13 cellular contexts compared by ENCODE assay signal in the genomic region with DNA sequence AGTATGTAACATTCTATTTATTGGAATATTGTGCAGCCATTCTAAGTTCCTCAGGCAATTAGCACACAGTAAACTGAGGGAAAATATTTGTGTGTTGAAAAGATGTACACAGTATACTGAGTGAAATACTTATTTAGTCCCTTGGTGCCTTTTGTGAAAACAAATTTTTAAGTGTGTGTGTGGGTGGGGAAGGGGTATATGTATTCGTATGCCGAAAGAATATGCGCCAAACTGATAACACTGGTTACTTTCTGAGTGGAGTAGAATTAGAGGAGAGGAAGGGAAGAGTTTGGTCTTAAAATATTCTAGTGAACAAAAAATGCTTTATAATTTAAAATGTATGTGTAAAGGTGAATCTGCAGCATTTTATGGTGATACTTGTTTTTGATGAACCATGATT. TPM values are rescaled to one million over a fixed set of nuclear protein-coding genes. Genes with fewer than 3 reads are reported as not detected.
DNase-seq lines count a peak whose midpoint lies in the region; ATAC-seq, FAIRE-seq and TF ChIP-seq lines count a peak whose summit lies in the region.
"Had no signal": no experiment of that assay in that cellular context is flagged by ENCODE, and none has a peak within 500 bp of the region (broad histone marks: within the 10 kb centered on the region; RNA-seq: fewer than 3 reads in every experiment).

No MANE protein-coding gene starts in this region.

- H3K56ac ChIP-seq in IMR-90 (ENCODE audit: extremely low read depth, insufficient read depth, low read length), result no peak overlapping the region

- H2BK120ac ChIP-seq in IMR-90 (ENCODE audit: low read depth, low read length), result no peak overlapping the region

- POLR2A ChIA-PET in CD8-positive, alpha-beta T cell (lab: Charles Lee), result no interaction called here
- POLR2A ChIA-PET in IMR-90 (lab: Charles Lee; ENCODE audit: unreplicated experiment), result no interaction called here

- dilution Hi-C loops in IMR-90 (cut with HindIII; ENCODE audit: low sequenced_read_pairs, unreplicated experiment), result no loop called here

- H3K23ac ChIP-seq in IMR-90 (ENCODE audit: low read depth, low read length), result no peak overlapping the region; the same call in 1 of the 2 replicates

- peaks cover 19% of the 10 kb centered on the region; the same call in 1 of the 2 replicates for H4K20me1 ChIP-seq in IMR-90 (ENCODE audit: insufficient read depth, low read length)

- no peak for TF ChIP-seq POLR2A in IMR-90 (IDR thresholded peaks at IDR 0.05; ENCODE audit: low read depth, low read length)

- no peaks in the 10 kb centered on the region for H3K9me3 ChIP-seq in CD8-positive, alpha-beta T cell (ENCODE audit: low read length)
- H3K9me3 ChIP-seq in IMR-90 (ENCODE audit: control insufficient read depth, insufficient read depth, low read length), result no peaks in the 10 kb centered on the region
- no peaks in the 10 kb centered on the region for H3K9me3 ChIP-seq in small intestine (ENCODE audit: control insufficient read depth, low read depth)

- H3K9me1 ChIP-seq in IMR-90 (ENCODE audit: insufficient read depth, low read length), result peaks cover 5% of the 10 kb centered on the region; the same call in 1 of the 2 replicates

- H3K4me2 ChIP-seq in IMR-90 (ENCODE audit: low read depth, low read length), result peak overlapping the region; percentile 67

- CTCF ChIA-PET in CD8-positive, alpha-beta T cell (lab: Charles Lee), result interaction anchor here (0.7 to 3.2 kb wide), 3 partner anchors 17 to 400 kb away, joined by 3 to 22 read pairs (median 3); no protein-coding TSS in a partner anchor
- CTCF ChIA-PET in IMR-90 (lab: Yijun Ruan, JAX), result interaction anchor here (1.3 kb wide), 1 partner anchor 16 kb away, joined by 7 read pairs; no protein-coding TSS in a partner anchor

- no peaks in the 10 kb centered on the region for H3K27me3 ChIP-seq in CD8-positive, alpha-beta T cell (ENCODE audit: insufficient read depth, low read length)
- H3K27me3 ChIP-seq in IMR-90 (ENCODE audit: control insufficient read depth, insufficient read depth, low read length) (no peaks in the 10 kb centered on the region), small intestine (ENCODE audit: control insufficient read depth in 2 of 2, insufficient read depth in 2 of 2, low read length in 2 of 2) (no peaks in the 10 kb centered on the region)

- no peaks in the 10 kb centered on the region for H3K36me3 ChIP-seq in CD8-positive, alpha-beta T cell (ENCODE audit: insufficient read depth, low read length)
- H3K36me3 ChIP-seq in IMR-90 (ENCODE audit: control insufficient read depth, insufficient read depth, low read length), result no peaks in the 10 kb centered on the region; the same call in 1 of the 2 replicates
- no peaks in the 10 kb centered on the region for H3K36me3 ChIP-seq in small intestine (ENCODE audit: control insufficient read depth in 2 of 2, insufficient read depth in 2 of 2, low read length in 2 of 2)

- no peak for TF ChIP-seq CTCF in CD8-positive, alpha-beta T cell (IDR thresholded peaks at IDR 0.05)
- no peak for TF ChIP-seq CTCF in IMR-90 (conservative IDR thresholded peaks at IDR 0.05; ENCODE audit: low read depth, low read length)
- no peak for TF ChIP-seq CTCF in brain (conservative IDR thresholded peaks at IDR 0.05)
- no peak for TF ChIP-seq CTCF in natural killer cell (IDR thresholded peaks at IDR 0.05)

- H4K5ac ChIP-seq in IMR-90 (ENCODE audit: low read depth, low read length), result no peak overlapping the region

- no peak for TF ChIP-seq RAD21 in IMR-90 (IDR thresholded peaks at IDR 0.05; ENCODE audit: low read length)

- in situ Hi-C loops in IMR-90 (cut with MboI; ENCODE audit: low sequenced_read_pairs), result loop anchor here (10.0 kb wide), 1 partner anchor 525 kb away; no protein-coding TSS in a partner anchor

- H3K18ac ChIP-seq in IMR-90 (ENCODE audit: low read depth, low read length), result no peak overlapping the region

- H3K9me3 Mint-ChIP-seq in CD8-positive, alpha-beta T cell, result no peaks in the 10 kb centered on the region
- H3K9me3 Mint-ChIP-seq in brain (peaks cover 0 to 7% (median 0%) of the 10 kb centered on the region in 5 experiments), natural killer cell (no peaks in the 10 kb centered on the region)

- peaks cover 46% of the 10 kb centered on the region for H3K36me3 Mint-ChIP-seq in CD8-positive, alpha-beta T cell
- H3K36me3 Mint-ChIP-seq in brain, result peaks cover 36% of the 10 kb centered on the region
- no peaks in the 10 kb centered on the region for H3K36me3 Mint-ChIP-seq in natural killer cell

- peaks cover 29% of the 10 kb centered on the region for H3K4me1 ChIP-seq in CD8-positive, alpha-beta T cell (ENCODE audit: insufficient read depth, low read length)
- H3K4me1 ChIP-seq in IMR-90 (ENCODE audit: control insufficient read depth, insufficient read depth, low read length), result peaks cover 3% of the 10 kb centered on the region; the same call in 1 of the 2 replicates
- peaks cover 3 to 4% of the 10 kb centered on the region in 2 donors for H3K4me1 ChIP-seq in small intestine (ENCODE audit: control insufficient read depth in 2 of 2, insufficient read depth in 1 of 2, low read depth in 1 of 2, low read length in 1 of 2)

- H2AFZ ChIP-seq in IMR-90 (replicated peaks; ENCODE audit: low read length, poor library complexity), result no peak overlapping the region

- H3K14ac ChIP-seq in IMR-90 (replicated peaks; ENCODE audit: low read depth, low read length), result no peak overlapping the region

- H3K4me1 Mint-ChIP-seq in CD8-positive, alpha-beta T cell (ENCODE audit: low read depth), result peaks cover 69% of the 10 kb centered on the region
- peaks cover 76% of the 10 kb centered on the region for H3K4me1 Mint-ChIP-seq in brain
- H3K4me1 Mint-ChIP-seq in natural killer cell, result peaks cover 74 to 77% of the 10 kb centered on the region in 2 donors

- WGBS in IMR-90 (ENCODE audit: extremely low coverage in 2 of 2, insufficient read length in 1 of 2), 2 experiments, result 89% methylated on average over 3 of the region's 3 CpGs; no CpG with 5 or more reads in 1 of the 2 experiments
- 66 to 83% (median 81%) methylated on average over 3 of the region's 3 CpGs for WGBS in small intestine, 3 donors

- H2BK15ac ChIP-seq in IMR-90 (ENCODE audit: low read depth, low read length), result no peak overlapping the region

- peak overlapping the region; percentile 75 for H3K27ac Mint-ChIP-seq in CD8-positive, alpha-beta T cell
- H3K27ac Mint-ChIP-seq in brain (peak overlapping the region in 4 of 5 experiments; percentile 35 to 86 (median 71)), natural killer cell (peak overlapping the region; percentile 61 to 69)

- FAIRE-seq in small intestine (lab: Jason Lieb, UNC), result no peak
- FAIRE-seq: H54 had no signal

- DNase-seq in CD8-positive, alpha-beta T cell, result no peak
- DNase-seq in IMR-90 (no peak), natural killer cell (no peak), NCI-H1048 (lab: John Stamatoyannopoulos, UW) (no peak), small intestine (no peak), NCI-H1417 (lab: John Stamatoyannopoulos, UW) (no peak), occipital lobe (lab: John Stamatoyannopoulos, UW) (no peak)
- DNase-seq: effector CD8-positive, alpha-beta T cell; NCI-H1092 treated with DMSO at 0.1 percent for 48 hours; NK-92 treated with Interleukin-12 subunit alpha and Interleukin-12 subunit beta, amount 100 ng/mL, for 24 hours; posterior cingulate gyrus had no signal

- no TSS peak for BruUV-seq in IMR-90 (replicated peaks; lab: Mats Ljungman, UMichigan)

- H2BK20ac ChIP-seq in IMR-90 (ENCODE audit: low read depth, low read length), result no peak overlapping the region

- H4K8ac ChIP-seq in IMR-90 (ENCODE audit: low read depth in 2 of 2, low read length in 2 of 2), result no peak overlapping the region

- no peak for ATAC-seq in CD8-positive, alpha-beta T cell
- no peak for ATAC-seq in IMR-90 (ENCODE audit: low read depth)
- no peak for ATAC-seq in natural killer cell

- no peak overlapping the region for H2AK9ac ChIP-seq in IMR-90 (replicated peaks; ENCODE audit: low read depth, low read length, poor library complexity)

- no peak overlapping the region for H3K4me3 ChIP-seq in CD8-positive, alpha-beta T cell (ENCODE audit: low read depth, low read length)
- H3K4me3 ChIP-seq in IMR-90 (ENCODE audit: insufficient read depth, low read depth, low read length) (no peak overlapping the region), small intestine (ENCODE audit: low read depth in 1 of 2, low read length in 2 of 2) (no peak overlapping the region)

- no peak overlapping the region for H3K27ac ChIP-seq in CD8-positive, alpha-beta T cell (ENCODE audit: low read depth, low read length)
- H3K27ac ChIP-seq in IMR-90 (ENCODE audit: insufficient read depth, low read length) (no peak overlapping the region), small intestine (ENCODE audit: low read depth in 1 of 2, low read length in 1 of 2) (no peak overlapping the region)

- no peak overlapping the region for H2BK5ac ChIP-seq in IMR-90 (ENCODE audit: low read depth, low read length, poor library complexity, severe bottlenecking)

- no peak overlapping the region for H3K9ac ChIP-seq in IMR-90 (ENCODE audit: low read depth, low read length)

- no peak overlapping the region for H4K91ac ChIP-seq in IMR-90 (ENCODE audit: insufficient read depth, low read depth, low read length)

- H3K27me3 Mint-ChIP-seq in CD8-positive, alpha-beta T cell (ENCODE audit: low read depth), result no peaks in the 10 kb centered on the region
- H3K27me3 Mint-ChIP-seq in brain (peaks cover 3% of the 10 kb centered on the region), natural killer cell (ENCODE audit: low read depth in 2 of 2) (no peaks in the 10 kb centered on the region)

- peaks cover 5 to 28% of the 10 kb centered on the region in 2 experiments for H3K79me1 ChIP-seq in IMR-90 (ENCODE audit: low read depth in 1 of 2, low read length in 2 of 2)

- no peak overlapping the region for H2AK5ac ChIP-seq in IMR-90 (ENCODE audit: low read depth, low read length)

- H3K4ac ChIP-seq in IMR-90 (ENCODE audit: low read depth, low read length), result no peak overlapping the region

- intact Hi-C loops in CD8-positive, alpha-beta T cell (cut with DNase I, micrococcal nuclease), result loop anchor here (2.0 to 10.0 kb wide), 3 partner anchors 17 to 815 kb away; partner anchors contain the start of gene YTHDC2 (in 1 of the 2)
- intact Hi-C loops in IMR-90 (cut with micrococcal nuclease), result no loop called here
- intact Hi-C loops in natural killer cell (cut with micrococcal nuclease), result no loop called here

- H3K4me3 Mint-ChIP-seq in CD8-positive, alpha-beta T cell, result peak overlapping the region; percentile 79
- H3K4me3 Mint-ChIP-seq in brain (peak overlapping the region; percentile 85 to 99 (median 95)), natural killer cell (peak overlapping the region; percentile 82)

RNA-seq across cellular contexts. Expression of gene DCP2, which starts 3.1 kb away (rescaled TPM):
- total RNA-seq in CD8-positive, alpha-beta T cell, result 10 to 100 TPM; 65.4 to 69.8 TPM
- 18.6 and 30.6 TPM in 2 replicates for total RNA-seq in IMR-90 (2012; rRNA removed)
- polyA plus RNA-seq in IMR-90 (2012; rRNA removed), result 6.2 and 6.9 TPM in 2 replicates
- 1.2 and 3.6 TPM in 2 replicates for polyA plus RNA-seq in IMR-90 (2012; cell fraction: cytosol; rRNA removed)
- polyA plus RNA-seq in IMR-90 (2012; cell fraction: nucleus; rRNA removed; ENCODE audit: low replicate concordance), result 3.2 and 4.9 TPM in 2 replicates
- 3.4 TPM for polyA plus RNA-seq in brain (ENCODE audit: insufficient read depth, low read depth, low replicate concordance)
- total RNA-seq in natural killer cell, result 10 to 100 TPM; 69.3 to 82.9 (median 76.7) TPM
- 1 to 10 TPM; 5.6 to 8.1 (median 7.8) TPM for polyA plus RNA-seq in small intestine
- total RNA-seq in occipital lobe, result 129 TPM

RNA-seq across cellular contexts. Expression of gene REEP5, which starts 57.7 kb away (rescaled TPM):
- total RNA-seq in CD8-positive, alpha-beta T cell, result 10 to 100 TPM; 20.0 to 24.7 TPM
- 49.3 and 70.3 TPM in 2 replicates for total RNA-seq in IMR-90 (2012; rRNA removed)
- 82.0 and 138 TPM in 2 replicates for polyA plus RNA-seq in IMR-90 (2012; rRNA removed)
- 66.1 and 66.5 TPM in 2 replicates for polyA plus RNA-seq in IMR-90 (2012; cell fraction: cytosol; rRNA removed)
- polyA plus RNA-seq in IMR-90 (2012; cell fraction: nucleus; rRNA removed; ENCODE audit: low replicate concordance), result 16.5 and 39.0 TPM in 2 replicates
- polyA plus RNA-seq in brain (ENCODE audit: insufficient read depth, low read depth, low replicate concordance), result 42.7 TPM
- total RNA-seq in natural killer cell, result 10 to 100 TPM; 42.8 to 46.5 (median 46.5) TPM
- polyA plus RNA-seq in small intestine, result 10 to 100 TPM; 27.3 to 47.7 (median 27.3) TPM
- total RNA-seq in occipital lobe, result 113 TPM

Comparison
In these comparisons a context has a peak if more than half of its experiments do, and no peak if none do; other contexts are left out.
1. intact Hi-C loops: an anchor here in CD8-positive, alpha-beta T cell (2.0 to 10.0 kb wide); none called in IMR-90 and natural killer cell.